16 cellular contexts compared by ENCODE assay signal in the genomic region with DNA sequence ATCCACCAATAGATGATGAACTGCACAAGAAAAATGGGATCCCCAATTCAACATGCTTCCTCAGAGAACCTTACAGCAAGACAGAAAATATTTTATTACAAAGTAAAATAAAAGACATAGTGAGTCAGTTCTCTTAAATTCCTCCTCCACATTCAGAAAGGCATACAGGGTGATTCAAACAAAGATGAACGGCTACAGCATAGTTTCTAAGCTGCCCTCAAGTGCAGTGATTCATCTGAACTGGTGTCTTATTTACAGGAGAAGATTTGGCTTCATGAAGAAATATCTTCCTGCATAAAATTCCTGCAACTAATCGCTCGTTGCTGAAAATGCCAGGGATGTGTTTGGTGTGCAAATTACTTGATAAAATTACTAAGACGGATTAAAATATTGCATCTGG.
DNase-seq lines count a peak whose midpoint lies in the region; ATAC-seq, FAIRE-seq and TF ChIP-seq lines count a peak whose summit lies in the region.
"Had no signal": no experiment of that assay in that cellular context is flagged by ENCODE, and none has a peak within 500 bp of the region (broad histone marks: within the 10 kb centered on the region; RNA-seq: fewer than 3 reads in every experiment).

No MANE protein-coding gene starts in this region.

- H3K27me3 ChIP-seq in AG04450 (ENCODE audit: control insufficient read depth, insufficient read depth, low read length) (no peaks in the 10 kb centered on the region), mammary epithelial cell (ENCODE audit: insufficient read depth, low read length) (no peaks in the 10 kb centered on the region), keratinocyte (ENCODE audit: control insufficient read depth, extremely low read depth, insufficient read depth, low read length) (no peaks in the 10 kb centered on the region), WERI-Rb-1 (ENCODE audit: insufficient read depth, low read depth, severe bottlenecking) (no peaks in the 10 kb centered on the region)

- H2AFZ ChIP-seq in mammary epithelial cell (ENCODE audit: low read depth, low read length) (no peak overlapping the region), keratinocyte (ENCODE audit: control insufficient read depth, low read length) (no peak overlapping the region)

- intact Hi-C loops in mammary epithelial cell (cut with micrococcal nuclease) = no loop called here
- intact Hi-C loops in activated CD4-positive, alpha-beta T cell treated with anti-CD3 and anti-CD28 coated beads, Interleukin-2, amount 10 ng/mL, durations not matched to agents 24 days and 14 days (cut with micrococcal nuclease) = no loop called here

- H3K79me2 ChIP-seq in mammary epithelial cell (ENCODE audit: insufficient read depth, low read length) (no peaks in the 10 kb centered on the region), keratinocyte (ENCODE audit: control insufficient read depth, insufficient read depth, low read length) (no peaks in the 10 kb centered on the region)

- BruUV-seq in mammary epithelial cell (replicated peaks; lab: Mats Ljungman, UMichigan) = no TSS peak

- H3K9me3 Mint-ChIP-seq in activated CD4-positive, alpha-beta T cell treated with anti-CD3 and anti-CD28 coated beads, Interleukin-2, amount 10 ng/mL, durations not matched to agents 24 days and 14 days = no peaks in the 10 kb centered on the region
- H3K9me3 Mint-ChIP-seq: IgD-negative memory B cell had no signal

- WGBS in mammary epithelial cell (ENCODE audit: low coverage, missing lambda C conversion rate) = 70% methylated on average over 4 of the region's 4 CpGs

- no peaks in the 10 kb centered on the region for H3K9me1 ChIP-seq in keratinocyte (ENCODE audit: control insufficient read depth, extremely low read depth, insufficient read depth, low read length)

- DNase-seq in AG04450 (ENCODE audit: low read depth, low spot score) (peak; percentile 55), HK-2 (ENCODE audit: unreplicated experiment) (peak; percentile 2), mammary epithelial cell (peak; percentile 50), keratinocyte (ENCODE audit: low read depth, low spot score) (no peak), NCI-H187 (lab: John Stamatoyannopoulos, UW) (no peak), WERI-Rb-1 (no peak)
- DNase-seq in activated CD4-positive, alpha-beta T cell treated with anti-CD3 and anti-CD28 coated beads, Interleukin-2, amount 10 ng/mL, durations not matched to agents 24 days and 14 days = no peak
- DNase-seq: ACHN; activated effector memory CD4-positive, alpha-beta T cell treated with Interleukin-2 at 50 U/mL for 16 hours; glutamatergic neuron; GOT3; NCI-H1092; NCI-H748 treated with DMSO at 0.1 percent for 48 hours; RPMI8226 had no signal

- in situ Hi-C loops in mammary epithelial cell (cut with MboI; ENCODE audit: low sequenced_read_pairs in 2 of 2) = no loop called here

- H3K4me3 ChIP-seq in AG04450 (ENCODE audit: low read depth, low read length) = no peak overlapping the region
- no peak overlapping the region for H3K4me3 ChIP-seq in mammary epithelial cell (replicated peaks in 1 of 3; ENCODE audit: insufficient read depth in 1 of 3, low read depth in 2 of 3, low read length in 3 of 3)
- no peak overlapping the region for H3K4me3 ChIP-seq in keratinocyte (ENCODE audit: control insufficient read depth in 2 of 3, extremely low read depth in 1 of 3, insufficient read depth in 2 of 3, low read depth in 1 of 3, low read length in 3 of 3)
- no peak overlapping the region for H3K4me3 ChIP-seq in WERI-Rb-1 (ENCODE audit: low read depth, low read length)

- no peaks in the 10 kb centered on the region for H3K27me3 Mint-ChIP-seq in activated CD4-positive, alpha-beta T cell treated with anti-CD3 and anti-CD28 coated beads, Interleukin-2, amount 10 ng/mL, durations not matched to agents 24 days and 14 days
- H3K27me3 Mint-ChIP-seq: IgD-negative memory B cell had no signal

- dilution Hi-C loops in mammary epithelial cell (cut with HindIII; ENCODE audit: low sequenced_read_pairs) = no loop called here
- dilution Hi-C loops in keratinocyte (cut with MboI; ENCODE audit: extremely low pct_ligation_motif_present, low sequenced_read_pairs) = no loop called here

- H3K9me3 ChIP-seq in AG04450 (ENCODE audit: control insufficient read depth, insufficient read depth, low read length) (no peaks in the 10 kb centered on the region), mammary epithelial cell (replicated peaks; ENCODE audit: insufficient read depth, low read length) (no peaks in the 10 kb centered on the region), keratinocyte (ENCODE audit: control insufficient read depth, low read depth, low read length) (no peaks in the 10 kb centered on the region), WERI-Rb-1 (ENCODE audit: severe bottlenecking) (no peaks in the 10 kb centered on the region)

- H3K27ac ChIP-seq in AG04450 (ENCODE audit: low read depth, low read length) (peak overlapping the region; percentile 21), mammary epithelial cell (ENCODE audit: insufficient read depth, low read depth, low read length) (no peak overlapping the region), keratinocyte (ENCODE audit: control insufficient read depth, insufficient read depth, low read length) (no peak overlapping the region), WERI-Rb-1 (no peak overlapping the region)

- H3K9ac ChIP-seq in mammary epithelial cell (ENCODE audit: insufficient read depth, low read length) (no peak overlapping the region), keratinocyte (ENCODE audit: control insufficient read depth, extremely low read depth, insufficient read depth, low read length) (no peak overlapping the region)

- H4K20me1 ChIP-seq in mammary epithelial cell (ENCODE audit: insufficient read depth, low read length) (no peaks in the 10 kb centered on the region), keratinocyte (ENCODE audit: control insufficient read depth, extremely low read depth, insufficient read depth, low read length) (no peaks in the 10 kb centered on the region)

- H3K4me1 Mint-ChIP-seq in activated CD4-positive, alpha-beta T cell treated with anti-CD3 and anti-CD28 coated beads, Interleukin-2, amount 10 ng/mL, durations not matched to agents 24 days and 14 days = no peaks in the 10 kb centered on the region
- H3K4me1 Mint-ChIP-seq: IgD-negative memory B cell had no signal

- H3K4me2 ChIP-seq in mammary epithelial cell (ENCODE audit: insufficient read depth, low read depth, low read length) = no peak overlapping the region
- no peak overlapping the region for H3K4me2 ChIP-seq in keratinocyte (ENCODE audit: control insufficient read depth, extremely low read depth, insufficient read depth, low read depth, low read length)

- ATAC-seq in GM18498 (IDR thresholded peaks at IDR 0.05; ENCODE audit: unreplicated experiment) = no peak

- H3K36me3 ChIP-seq in mammary epithelial cell (ENCODE audit: insufficient read depth, low read length) (no peaks in the 10 kb centered on the region), keratinocyte (ENCODE audit: control insufficient read depth in 2 of 2, extremely low read depth in 1 of 2, insufficient read depth in 2 of 2, low read length in 2 of 2) (peaks cover 0 to 6% of the 10 kb centered on the region in 2 experiments), WERI-Rb-1 (peaks cover 15% of the 10 kb centered on the region)

- TF ChIP-seq CTCF in AG04450 (IDR thresholded peaks at IDR 0.05; ENCODE audit: low read depth, low read length) = no peak
- TF ChIP-seq CTCF in mammary epithelial cell (conservative IDR thresholded peaks at IDR 0.05 in 1 of 2, IDR thresholded peaks at IDR 0.05 in 1 of 2; ENCODE audit: extremely low read depth in 1 of 2, insufficient read depth in 1 of 2, low read depth in 1 of 2, low read length in 2 of 2) = no peak
- TF ChIP-seq CTCF in keratinocyte (optimal IDR thresholded peaks at IDR 0.05 in 1 of 3, IDR thresholded peaks at IDR 0.05 in 1 of 3, conservative IDR thresholded peaks at IDR 0.05 in 1 of 3; ENCODE audit: extremely low read depth in 1 of 3, insufficient read depth in 2 of 3, low read length in 3 of 3) = no peak
- no peak for TF ChIP-seq CTCF in WERI-Rb-1 (IDR thresholded peaks at IDR 0.05; ENCODE audit: low read depth, low read length)

- CTCF ChIA-PET in AG04450 (lab: Charles Lee) (no interaction called here), mammary epithelial cell (lab: Charles Lee; ENCODE audit: low non-redundant PET) (no interaction called here)

- H3K4me1 ChIP-seq in mammary epithelial cell (ENCODE audit: insufficient read depth, low read length) (no peaks in the 10 kb centered on the region), keratinocyte (ENCODE audit: control insufficient read depth, extremely low read depth, insufficient read depth, low read length) (no peaks in the 10 kb centered on the region)

- POLR2A ChIA-PET in AG04450 (lab: Yijun Ruan, JAX) = no interaction called here

- peak; percentile 41 for FAIRE-seq in keratinocyte (lab: Jason Lieb, UNC)

- H3K36me3 Mint-ChIP-seq in activated CD4-positive, alpha-beta T cell treated with anti-CD3 and anti-CD28 coated beads, Interleukin-2, amount 10 ng/mL, durations not matched to agents 24 days and 14 days (ENCODE audit: low read depth) = peaks cover 31% of the 10 kb centered on the region

- no peak overlapping the region for H3K4me3 Mint-ChIP-seq in activated CD4-positive, alpha-beta T cell treated with anti-CD3 and anti-CD28 coated beads, Interleukin-2, amount 10 ng/mL, durations not matched to agents 24 days and 14 days
- H3K4me3 Mint-ChIP-seq: IgD-negative memory B cell had no signal

- no peak overlapping the region for H3K27ac Mint-ChIP-seq in activated CD4-positive, alpha-beta T cell treated with anti-CD3 and anti-CD28 coated beads, Interleukin-2, amount 10 ng/mL, durations not matched to agents 24 days and 14 days
- H3K27ac Mint-ChIP-seq: IgD-negative memory B cell had no signal

Comparison
In these comparisons a context has a peak if more than half of its experiments do, and no peak if none do; other contexts are left out.
1. DNase-seq: peak in AG04450 (single experiment), HK-2 (single experiment) and mammary epithelial cell (single experiment); none in keratinocyte (single experiment), activated CD4-positive, alpha-beta T cell treated with anti-CD3 and anti-CD28 coated beads, Interleukin-2, amount 10 ng/mL, durations not matched to agents 24 days and 14 days (single experiment), NCI-H187 (0 of 2) and WERI-Rb-1 (single experiment).